Comparison of ENCODE assay signal across 31 cellular contexts in the genomic region with DNA sequence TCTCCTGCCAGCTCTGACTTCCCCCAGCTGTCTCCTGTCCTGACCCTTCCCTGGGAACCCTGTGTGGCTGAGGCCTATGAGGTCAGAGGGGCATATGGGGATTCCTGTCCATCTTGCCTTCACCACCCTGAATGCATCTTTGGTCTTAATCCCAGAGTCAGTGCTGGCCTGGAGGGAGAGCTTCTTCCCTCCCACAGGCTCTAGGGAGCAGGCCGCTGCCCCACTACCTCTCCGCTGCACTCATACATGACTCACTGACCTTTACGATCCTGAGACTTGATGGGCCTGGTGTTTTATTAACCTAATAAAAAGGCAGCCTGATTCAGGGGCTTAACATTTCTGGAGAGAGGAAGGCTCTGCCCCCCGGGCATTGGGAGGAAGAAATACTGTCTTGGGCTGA.
DNase-seq lines count a peak whose midpoint lies in the region; ATAC-seq and TF ChIP-seq lines count a peak whose summit lies in the region.
"Had no signal": no experiment of that assay in that cellular context is flagged by ENCODE, and none has a peak within 500 bp of the region (broad histone marks: within the 10 kb centered on the region; RNA-seq: fewer than 3 reads in every experiment).

No MANE protein-coding gene starts in this region.

- no peaks in the 10 kb centered on the region for H3K4me1 ChIP-seq in HEK293 (ENCODE audit: control insufficient read depth, insufficient read depth, low read length)
- H3K4me1 ChIP-seq: pancreas, Peyer's patch, spleen, testis had no signal

- no peak overlapping the region for H3K4me3 ChIP-seq in HEK293 (ENCODE audit: low read depth, low read length)
- H3K4me3 ChIP-seq: mucosa of descending colon, pancreas, Peyer's patch, spleen, testis had no signal

- no peak overlapping the region for H3K27ac ChIP-seq in HEK293 (ENCODE audit: extremely low read depth, low read depth, low read length)
- H3K27ac ChIP-seq: pancreas, Peyer's patch, spleen, testis had no signal

- no peak for ATAC-seq in HG03342 (IDR thresholded peaks at IDR 0.05; ENCODE audit: unreplicated experiment)
- ATAC-seq: activated CD8-positive, alpha-beta memory T cell treated with anti-CD3 and anti-CD28 coated beads, Interleukin-2, amount 10 ng/mL, durations not matched to agents 7 days and 5 days; activated T-cell treated with anti-CD3 and anti-CD28 coated beads, Interleukin-2, amount 50 U/mL, for 4 hours; left colon; mucosa of descending colon; pancreas had no signal

- H3K36me3 ChIP-seq in HEK293 (ENCODE audit: control insufficient read depth in 2 of 2, insufficient read depth in 1 of 2, low read length in 2 of 2), result no peaks in the 10 kb centered on the region
- H3K36me3 ChIP-seq: pancreas, Peyer's patch, spleen had no signal

- peak; percentile 55 for DNase-seq in ACHN
- DNase-seq in T1000 (lab: John Stamatoyannopoulos, UW), result peak; percentile 52
- DNase-seq in left kidney (ENCODE audit: low read depth, low spot score), result peak; percentile 52
- no peak for DNase-seq in mucosa of gallbladder (ENCODE audit: low spot score)
- no peak for DNase-seq in C1 segment of cervical spinal cord (lab: John Stamatoyannopoulos, UW)
- no peak for DNase-seq in SIG-M5 treated with dmso at 0.1 percent for 504 hours (lab: John Stamatoyannopoulos, UW; ENCODE audit: unreplicated experiment)
- DNase-seq: 8988T; activated CD4-positive, alpha-beta T cell treated with anti-CD3 and anti-CD28 coated beads, Interleukin-2, amount 50 U/mL, for 4 hours; activated CD8-positive, alpha-beta memory T cell treated with anti-CD3 and anti-CD28 coated beads, Interleukin-2, amount 10 ng/mL, durations not matched to agents 7 days and 5 days; activated naive CD4-positive, alpha-beta T cell; activated T-cell treated with anti-CD3 and anti-CD28 coated beads, Interleukin-2, amount 50 U/mL, for 4 hours; CD4-positive, alpha-beta T cell; central memory CD4-positive, alpha-beta T cell; cortex of kidney; H7; left colon; mammary epithelial cell; mucosa of descending colon; NCI-H1436; NCI-H2081 treated with DMSO at 0.1 percent for 48 hours; NCI-H345; pancreas; Peyer's patch; retina; SIG-M5; spleen; stimulated activated CD8-positive, alpha-beta memory T cell treated with anti-CD3 and anti-CD28 coated beads, Interleukin-4, amount 100 ng/mL, for 48 hours; T-helper 1 cell; testis had no signal

- POLR2A ChIA-PET in HEK293 (lab: Yijun Ruan, JAX), result no interaction called here

- no peak for TF ChIP-seq CTCF in HEK293 (tag by site-specific recombination; IDR thresholded peaks at IDR 0.05)

- in situ Hi-C loops in ACHN (cut with HindIII; ENCODE audit: low pct_ligation_motif_present, low pct_unique_long_range_greater_than_20kb, low sequenced_read_pairs), result no loop called here

- CTCF ChIA-PET in HEK293 (lab: Yijun Ruan, JAX), result interaction anchor here (1.0 kb wide), 1 partner anchor 30 kb away, joined by 3 read pairs; no protein-coding TSS in a partner anchor

- no peaks in the 10 kb centered on the region for H3K9me3 ChIP-seq in HEK293 (ENCODE audit: control insufficient read depth, insufficient read depth, low read depth, low read length)
- H3K9me3 ChIP-seq: mucosa of descending colon, pancreas, Peyer's patch, testis had no signal

TF ChIP-seq in HEK293, 187 proteins besides CTCF, POLR2A, EP300 and RAD21:
- TF ChIP-seq GLIS2 (tag by site-specific recombination; IDR thresholded peaks at IDR 0.05) (0 out of 2 replicates have a peak, but pooled peaks have one; percentile 21), ZNF223 (tag by site-specific recombination; IDR thresholded peaks at IDR 0.05) (no peak), ZNF146 (tag by site-specific recombination; IDR thresholded peaks at IDR 0.05) (no peak), ZIC2 (tag by site-specific recombination; IDR thresholded peaks at IDR 0.05) (peak; percentile 25; the same call in 1 of the 2 replicates), ZNF626 (tag by site-specific recombination; IDR thresholded peaks at IDR 0.05) (no peak), KLF10 (tag by site-specific recombination; IDR thresholded peaks at IDR 0.05) (no peak)

Comparison
In these comparisons a context has a peak if more than half of its experiments do, and no peak if none do; other contexts are left out.
1. DNase-seq: peak in ACHN (single experiment), T1000 (single experiment) and left kidney (single experiment); none in mucosa of gallbladder (single experiment), C1 segment of cervical spinal cord (0 of 14) and SIG-M5 treated with dmso at 0.1 percent for 504 hours (single experiment).